Comparison of ENCODE assay signal across 7 cellular contexts in the genomic region with DNA sequence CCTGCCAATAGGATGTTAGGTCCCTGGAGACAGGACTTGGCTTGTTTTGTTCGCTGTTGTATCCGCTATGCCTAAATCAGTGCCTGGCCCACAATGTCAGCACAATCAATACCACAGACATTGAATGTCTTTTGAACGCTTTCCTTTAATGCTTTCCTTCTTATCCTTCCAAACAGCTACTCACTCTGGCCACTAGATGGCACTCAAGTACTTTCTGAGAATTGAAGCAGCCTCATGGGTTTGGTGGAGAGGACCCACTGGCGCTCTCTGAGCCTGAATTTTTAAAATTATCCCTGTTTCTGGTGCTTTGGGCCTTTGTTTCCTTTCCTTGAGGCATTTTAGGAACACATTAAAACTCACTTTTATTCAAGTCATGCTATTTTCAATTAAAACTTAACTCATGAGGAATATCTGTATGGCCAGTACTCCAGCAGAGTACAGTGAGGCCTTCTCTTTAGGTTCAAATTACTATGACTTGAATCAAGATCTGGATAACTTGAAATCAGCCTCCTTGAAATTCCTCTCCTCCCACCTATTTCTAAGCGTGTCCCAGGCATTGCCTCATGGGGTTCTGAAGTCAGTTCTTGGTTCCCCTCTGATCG. TPM values are rescaled to one million over a fixed set of nuclear protein-coding genes. Genes with fewer than 3 reads are reported as not detected.
A peak's percentile ranks its signal among the peaks of the same experiment; 100 is the strongest.
DNase-seq lines count a peak whose midpoint lies in the region; ATAC-seq and TF ChIP-seq lines count a peak whose summit lies in the region.

No MANE protein-coding gene starts in this region.

- TF ChIP-seq POLR2A in adrenal gland (IDR thresholded peaks at IDR 0.05), result no peak
- TF ChIP-seq POLR2A in spleen (IDR thresholded peaks at IDR 0.05), result no peak

- H3K79me2 ChIP-seq in KMS-11 (ENCODE audit: insufficient read depth, low read depth), result no peaks in the 10 kb centered on the region

- H3K27me3 ChIP-seq in KMS-11 (ENCODE audit: insufficient read depth, low read depth) (no peaks in the 10 kb centered on the region), adrenal gland (peaks cover 6% of the 10 kb centered on the region), spleen (replicated peaks in 1 of 7) (peaks cover 0 to 12% (median 0%) of the 10 kb centered on the region in 7 donors)

- intact Hi-C loops in adrenal gland (cut with DNase I) (loop anchor here in 1 of 2 donors (5.0 kb wide), 1 partner anchor 840 kb away; no protein-coding TSS in a partner anchor), spleen (cut with DNase I; ENCODE audit: low total_unique reads) (loop anchor here (5.0 kb wide), 2 partner anchors 120 to 835 kb away; no protein-coding TSS in a partner anchor)

- H2AFZ ChIP-seq in KMS-11 (ENCODE audit: low read depth), result no peak overlapping the region

- H3K27ac ChIP-seq in KMS-11 (no peak overlapping the region), adrenal gland (no peak overlapping the region), spleen (no peak overlapping the region)

- DNase-seq in ELR (ENCODE audit: low read depth), result peak; percentile 82
- peak; percentile 73 for DNase-seq in RKO (ENCODE audit: low spot score)
- peak in 6 of 7 donors; percentile 42 to 68 (median 56) for DNase-seq in adrenal gland
- peak; percentile 30 for DNase-seq in iPS DF 4.7 (ENCODE audit: extremely low read depth, low spot score)
- no peak for DNase-seq in spleen

- 29 to 30% (median 30%) methylated on average over 6 of the region's 6 CpGs for whole genome bisulfite sequencing in adrenal gland, 4 donors
- 32 to 39% (median 35%) methylated on average over 6 of the region's 6 CpGs for WGBS in spleen, 5 donors

- H3K4me2 ChIP-seq in KMS-11, result no peak overlapping the region

- H3K9me3 ChIP-seq in adrenal gland (replicated peaks in 1 of 3) (no peaks in the 10 kb centered on the region), spleen (no peaks in the 10 kb centered on the region)

- ATAC-seq in GM21390 (IDR thresholded peaks at IDR 0.05; ENCODE audit: unreplicated experiment), result no peak

- no peaks in the 10 kb centered on the region for H3K36me3 ChIP-seq in KMS-11 (ENCODE audit: insufficient read depth)
- no peaks in the 10 kb centered on the region for H3K36me3 ChIP-seq in adrenal gland (replicated peaks in 1 of 2)
- H3K36me3 ChIP-seq in spleen, result peaks cover 0 to 3% (median 0%) of the 10 kb centered on the region in 6 donors

- H4K20me1 ChIP-seq in KMS-11 (ENCODE audit: insufficient read depth), result no peaks in the 10 kb centered on the region

- H3K4me3 ChIP-seq in KMS-11 (IDR thresholded peaks at IDR 0.05; ENCODE audit: insufficient read depth, low read depth, low read length), result no peak overlapping the region
- H3K4me3 ChIP-seq in adrenal gland, result no peak overlapping the region
- H3K4me3 ChIP-seq in spleen, result no peak overlapping the region

- TF ChIP-seq CTCF in KMS-11 (conservative IDR thresholded peaks at IDR 0.05; ENCODE audit: low read depth, low read length), result peak; percentile 72
- TF ChIP-seq CTCF in adrenal gland (IDR thresholded peaks at IDR 0.05), result peak; percentile 82 to 97 (median 94)
- TF ChIP-seq CTCF in spleen (IDR thresholded peaks at IDR 0.05 in 8 of 11, conservative IDR thresholded peaks at IDR 0.05 in 3 of 11), result peak; percentile 86 to 97 (median 94)

- no peak overlapping the region for H3K9ac ChIP-seq in KMS-11

- peaks cover 21% of the 10 kb centered on the region for H3K4me1 ChIP-seq in KMS-11 (ENCODE audit: low read depth, poor library complexity, severe bottlenecking)
- H3K4me1 ChIP-seq in adrenal gland (replicated peaks in 1 of 2), result peaks cover 0 to 7% of the 10 kb centered on the region in 2 donors
- peaks cover 17 to 50% (median 42%) of the 10 kb centered on the region in 6 donors for H3K4me1 ChIP-seq in spleen

RNA-seq across cellular contexts. Expression of a gene that starts 3.2 kb away (rescaled TPM):
- total RNA-seq in adrenal gland (10 to 100 TPM in 5 of 8 donors, 1 to 10 TPM in 3; 6.1 to 74.2 (median 13.0) TPM), spleen (100 to 1,000 TPM in 2 of 7 donors, 10 to 100 TPM in 5; 71.1 to 145 (median 79.0) TPM)
- polyA plus RNA-seq in adrenal gland (10 to 100 TPM; 27.2 to 88.9 (median 35.9) TPM), spleen (10 to 100 TPM; 34.7 to 68.1 (median 62.0) TPM)
